26 cellular contexts compared by ENCODE assay signal in genomic region chr11:32821917-32822560, GRCh38. TPM values are rescaled to one million over a fixed set of nuclear protein-coding genes. Genes with fewer than 3 reads are reported as not detected.
DNase-seq lines count a peak whose midpoint lies in the region; ATAC-seq, FAIRE-seq and TF ChIP-seq lines count a peak whose summit lies in the region.
"Had no signal": no experiment of that assay in that cellular context is flagged by ENCODE, and none has a peak within 500 bp of the region (broad histone marks: within the 10 kb centered on the region; RNA-seq: fewer than 3 reads in every experiment).

No MANE protein-coding gene starts in this region.

- H3K4me2 ChIP-seq in GM12878 (ENCODE audit: control insufficient read depth, insufficient read depth) = peak overlapping the region; percentile 43
- H3K4me2 ChIP-seq: neural progenitor cell had no signal

- H3K27me3 Mint-ChIP-seq in activated CD8-positive, alpha-beta memory T cell treated with anti-CD3 and anti-CD28 coated beads, Interleukin-2, amount 10 ng/mL, durations not matched to agents 7 days and 5 days = peaks cover 9% of the 10 kb centered on the region

- no peak overlapping the region for H3K27ac Mint-ChIP-seq in activated CD8-positive, alpha-beta memory T cell treated with anti-CD3 and anti-CD28 coated beads, Interleukin-2, amount 10 ng/mL, durations not matched to agents 7 days and 5 days
- H3K27ac Mint-ChIP-seq: activated naive CD4-positive, alpha-beta T cell treated with anti-CD3 and anti-CD28 coated beads, Interleukin-2, amount 50 U/mL, for 72 hours; neural progenitor cell; T-cell had no signal

- no peaks in the 10 kb centered on the region for H3K4me1 ChIP-seq in GM12878 (ENCODE audit: control insufficient read depth, insufficient read depth, low read length)
- H3K4me1 ChIP-seq in mucosa of descending colon (ENCODE audit: low read depth) = no peaks in the 10 kb centered on the region
- H3K4me1 ChIP-seq: body of pancreas, neural progenitor cell had no signal

- peak in 1 of 2 experiments; percentile 47; a peak in 1 of 4 replicates for TF ChIP-seq EP300 in GM12878 (IDR thresholded peaks at IDR 0.05; ENCODE audit: borderline replicate concordance in 1 of 2, control insufficient read depth in 1 of 2, low read depth in 2 of 2, low read length in 2 of 2)

- no peak for TF ChIP-seq POLR2A in GM12878 (IDR thresholded peaks at IDR 0.05; ENCODE audit: low read depth, low read length)

- no peaks in the 10 kb centered on the region for H3K36me3 Mint-ChIP-seq in activated CD8-positive, alpha-beta memory T cell treated with anti-CD3 and anti-CD28 coated beads, Interleukin-2, amount 10 ng/mL, durations not matched to agents 7 days and 5 days
- H3K36me3 Mint-ChIP-seq: neural progenitor cell, T-cell had no signal

- RAD21 ChIA-PET in GM12878 (lab: Charles Lee; ENCODE audit: unreplicated experiment) = interaction anchor here (0.7 to 1.2 kb wide), 3 partner anchors 9 to 17 kb away, joined by 3 read pairs; no protein-coding TSS in a partner anchor

- SMC1A ChIA-PET in GM12878 (lab: Charles Lee; ENCODE audit: uncharacterized antibody, unreplicated experiment) = interaction anchor here (0.8 to 1.4 kb wide), 5 partner anchors 9 to 73 kb away, joined by 3 to 7 read pairs (median 4); no protein-coding TSS in a partner anchor

- H3K36me3 ChIP-seq in GM12878 (ENCODE audit: control insufficient read depth in 2 of 2, insufficient read depth in 2 of 2, low read length in 1 of 2) (no peaks in the 10 kb centered on the region), mucosa of descending colon (ENCODE audit: low read depth) (no peaks in the 10 kb centered on the region)
- H3K36me3 ChIP-seq: heart left ventricle, neural progenitor cell had no signal

- peak overlapping the region; percentile 84 for H2AFZ ChIP-seq in GM12878 (ENCODE audit: control insufficient read depth, low read depth, low read length)
- H2AFZ ChIP-seq: neural progenitor cell had no signal

- H3K9me3 ChIP-seq in GM12878 (replicated peaks; ENCODE audit: control insufficient read depth, insufficient read depth, low read length) (no peaks in the 10 kb centered on the region), mucosa of descending colon (no peaks in the 10 kb centered on the region)
- H3K9me3 ChIP-seq: body of pancreas had no signal

- H3K9ac ChIP-seq in GM12878 (ENCODE audit: control insufficient read depth, insufficient read depth, low read length) = no peak overlapping the region
- H3K9ac ChIP-seq: neural progenitor cell had no signal

- H3K9me3 Mint-ChIP-seq in activated CD8-positive, alpha-beta memory T cell treated with anti-CD3 and anti-CD28 coated beads, Interleukin-2, amount 10 ng/mL, durations not matched to agents 7 days and 5 days (ENCODE audit: low read depth) = no peaks in the 10 kb centered on the region
- H3K9me3 Mint-ChIP-seq: activated naive CD4-positive, alpha-beta T cell treated with anti-CD3 and anti-CD28 coated beads, Interleukin-2, amount 50 U/mL, for 72 hours; neural progenitor cell had no signal

- H3K27me3 ChIP-seq in GM12878 (replicated peaks in 1 of 2; ENCODE audit: control insufficient read depth in 2 of 2, insufficient read depth in 2 of 2, low read length in 1 of 2) = no peaks in the 10 kb centered on the region
- H3K27me3 ChIP-seq: body of pancreas, heart left ventricle, neural progenitor cell had no signal

- no peak for ATAC-seq in activated CD8-positive, alpha-beta memory T cell treated with anti-CD3 and anti-CD28 coated beads, Interleukin-2, amount 10 ng/mL, durations not matched to agents 7 days and 5 days
- ATAC-seq in GM19025 (IDR thresholded peaks at IDR 0.05; ENCODE audit: low read depth, unreplicated experiment) (peak; percentile 61), HG03108 (IDR thresholded peaks at IDR 0.05; ENCODE audit: unreplicated experiment) (peak; percentile 46), GM12878 (peak; percentile 74), mucosa of descending colon (no peak)
- ATAC-seq: body of pancreas, heart left ventricle, left lobe of liver, T-cell had no signal

- no peaks in the 10 kb centered on the region for H4K20me1 ChIP-seq in GM12878 (ENCODE audit: control insufficient read depth, insufficient read depth)

- BruUV-seq in GM12878 (replicated peaks; lab: Mats Ljungman, UMichigan) = no TSS peak

- H3K4me3 ChIP-seq in GM12878 (peak overlapping the region; percentile 18; the same call in 1 of the 2 replicates), mucosa of descending colon (no peak overlapping the region)
- H3K4me3 ChIP-seq: body of pancreas, heart left ventricle, neural progenitor cell had no signal

- TF ChIP-seq RAD21 in GM12878 (IDR thresholded peaks at IDR 0.05; ENCODE audit: insufficient read depth, low read depth, low read length) = no peak

- CTCF ChIA-PET in activated CD8-positive, alpha-beta memory T cell treated with anti-CD3 and anti-CD28 coated beads, Interleukin-2, amount 10 ng/mL, durations not matched to agents 7 days and 5 days (lab: Charles Lee) = no interaction called here
- CTCF ChIA-PET in GM12878 (lab: Yijun Ruan, JAX) = interaction anchor here (0.5 to 1.4 kb wide), 3 partner anchors 9 to 303 kb away, joined by 3 to 8 read pairs (median 4); no protein-coding TSS in a partner anchor

- TF ChIP-seq CTCF in GM12878 (IDR thresholded peaks at IDR 0.05 in 2 of 3, conservative IDR thresholded peaks at IDR 0.05 in 1 of 3; ENCODE audit: control insufficient read depth in 2 of 3, extremely low read depth in 1 of 3, insufficient read depth in 1 of 3, low read depth in 3 of 3, low read length in 3 of 3) (no peak), mucosa of descending colon (IDR thresholded peaks at IDR 0.05) (no peak)

- no peaks in the 10 kb centered on the region for H3K79me2 ChIP-seq in GM12878 (ENCODE audit: control insufficient read depth, insufficient read depth, low read length)

- no peak overlapping the region for H3K27ac ChIP-seq in GM12878 (ENCODE audit: control insufficient read depth, insufficient read depth)
- H3K27ac ChIP-seq: body of pancreas, neural progenitor cell had no signal

- peaks cover 8% of the 10 kb centered on the region for H3K4me1 Mint-ChIP-seq in activated CD8-positive, alpha-beta memory T cell treated with anti-CD3 and anti-CD28 coated beads, Interleukin-2, amount 10 ng/mL, durations not matched to agents 7 days and 5 days
- H3K4me1 Mint-ChIP-seq: neural progenitor cell had no signal

- POLR2A ChIA-PET in GM12878 (lab: Charles Lee) = interaction anchor here (0.6 to 1.0 kb wide), 2 partner anchors 9 kb away, joined by 4 to 5 read pairs; no protein-coding TSS in a partner anchor

- under 1% methylated on average over 5 of the region's 5 CpGs for WGBS in GM12878 (ENCODE audit: insufficient coverage, insufficient replicate concordance, low lambda C conversion rate, missing lambda C conversion rate)

- no peak for DNase-seq in activated CD8-positive, alpha-beta memory T cell treated with anti-CD3 and anti-CD28 coated beads, Interleukin-2, amount 10 ng/mL, durations not matched to agents 7 days and 5 days
- no peak for DNase-seq in activated CD8-positive, alpha-beta memory T cell treated with anti-CD3 and anti-CD28 coated beads, Interleukin-2, amount 50 U/mL, for 48 hours
- DNase-seq in GM12878 (ENCODE audit: low read depth, low spot score) (no peak), mucosa of descending colon (no peak), NCI-H2081 (lab: John Stamatoyannopoulos, UW) (no peak), 8988T (no peak)
- DNase-seq: activated CD4-positive, alpha-beta T cell treated with anti-CD3 and anti-CD28 coated beads, Interleukin-2, amount 50 U/mL, for 1 hour; body of pancreas; C1 segment of cervical spinal cord; GDM1; heart left ventricle; KG1; NCI-H1092; NCI-H2081 treated with DMSO at 0.1 percent for 48 hours; NCI-H524 treated with DMSO at 0.1 percent for 48 hours; SHP77; small intestine; stimulated activated CD4-positive, alpha-beta T cell treated with anti-CD3 and anti-CD28 coated beads, Interleukin-4, amount 100 ng/mL, for 24 hours; T-cell had no signal

- intact Hi-C loops in GM12878 (cut with micrococcal nuclease; ENCODE audit: unreplicated experiment) = no loop called here
- intact Hi-C loops in mucosa of descending colon (cut with DNase I, micrococcal nuclease) = no loop called here

- in situ Hi-C loops in GM12878 (cut with MboI) = no loop called here

- peak overlapping the region; percentile 16 for H3K4me3 Mint-ChIP-seq in activated CD8-positive, alpha-beta memory T cell treated with anti-CD3 and anti-CD28 coated beads, Interleukin-2, amount 10 ng/mL, durations not matched to agents 7 days and 5 days
- H3K4me3 Mint-ChIP-seq: neural progenitor cell, T-cell had no signal

- FAIRE-seq in GM12878 (lab: Jason Lieb, UNC) = peak; percentile 83

RNA-seq across cellular contexts. Expression of gene PRRG4, which starts 7.7 kb away (rescaled TPM):
- total RNA-seq in activated CD8-positive, alpha-beta memory T cell treated with anti-CD3 and anti-CD28 coated beads, Interleukin-2, amount 10 ng/mL, durations not matched to agents 7 days and 5 days = 1 to 10 TPM in 1 of 2 experiments, under 1 TPM in 1; 0.55 to 1.9 TPM
- 3.3 and 3.5 TPM in 2 replicates for total RNA-seq in GM12878 (2013; cell fraction: nucleolus; rRNA removed)
- total RNA-seq in GM12878 (2014; rRNA removed) (2.3 and 2.8 TPM in 2 replicates), GM12878 (2014; rRNA removed; fragmentation: Illumina TruSeq; extraction: Trizol) (2.5 and 2.6 TPM in 2 replicates), GM12878 (2021) (2.1 and 2.7 TPM in 2 replicates), mucosa of descending colon (10 to 100 TPM in 2 of 3 donors, 1 to 10 TPM in 1; 8.6 to 18.9 (median 15.1) TPM)
- 0.52 TPM for polyA plus RNA-seq in GM12878 (2011; ENCODE audit: low read depth)
- polyA plus RNA-seq in GM12878 (2011; rRNA removed) (4.9 and 6.2 TPM in 2 replicates), GM12878 (2014; fragmentation: Illumina TruSeq; extraction: Trizol) (2.5 and 3.2 TPM in 2 replicates), GM12878 (2014; fragmentation: Nextera tagmentation; extraction: Ambion mirVana) (1 to 10 TPM; 1.0 to 1.1 TPM), GM12878 (2014; rRNA removed) (1.5 and 1.7 TPM in 2 replicates), GM12878 (2016; fragmentation: Nextera tagmentation; extraction: Ambion mirVana) (under 1 TPM; 0.55 to 0.63 TPM)
- 2.4 and 2.7 TPM in 2 replicates for polyA plus RNA-seq in GM12878 (2011; cell fraction: cytosol; rRNA removed)
- 1.2 and 1.4 TPM in 2 replicates for polyA plus RNA-seq in GM12878 (2011; cell fraction: nucleus; rRNA removed)
- polyA plus RNA-seq in GM12878 (2012) = 0.81 and 0.88 TPM in 2 replicates
- 2.5 and 2.7 TPM in 2 replicates for polyA minus RNA-seq in GM12878 (2011; rRNA and poly(A)+ RNA removed)
- 1.1 and 2.2 TPM in 2 replicates for polyA minus RNA-seq in GM12878 (2011; cell fraction: cytosol; rRNA and poly(A)+ RNA removed)
- 0.73 and 1.6 TPM in 2 replicates for polyA minus RNA-seq in GM12878 (2011; cell fraction: nucleus; rRNA and poly(A)+ RNA removed)

RNA-seq across cellular contexts. Expression of gene CCDC73, which starts 27.6 kb away (rescaled TPM):
- under 1 TPM in 1 of 2 experiments, not detected in 1; 0.47 TPM for total RNA-seq in activated CD8-positive, alpha-beta memory T cell treated with anti-CD3 and anti-CD28 coated beads, Interleukin-2, amount 10 ng/mL, durations not matched to agents 7 days and 5 days
- 0.46 and 0.78 TPM in 2 replicates for total RNA-seq in GM12878 (2013; cell fraction: nucleolus; rRNA removed)
- total RNA-seq in GM12878 (2014; rRNA removed) (0.16 and 0.23 TPM in 2 replicates), GM12878 (2014; rRNA removed; fragmentation: Illumina TruSeq; extraction: Trizol) (0.27 and 0.78 TPM in 2 replicates), GM12878 (2021) (0.05 and 0.11 TPM in 2 replicates), mucosa of descending colon (not detected)
- polyA plus RNA-seq in GM12878 (2011; ENCODE audit: low read depth) = 0.08 TPM
- polyA plus RNA-seq in GM12878 (2011; rRNA removed) (0.16 and 0.32 TPM in 2 replicates), GM12878 (2014; fragmentation: Illumina TruSeq; extraction: Trizol) (0.10 TPM in 1 of 2 replicates, not detected in the other), GM12878 (2014; fragmentation: Nextera tagmentation; extraction: Ambion mirVana) (under 1 TPM; 0.11 to 0.57 TPM), GM12878 (2014; rRNA removed) (0.05 and 0.09 TPM in 2 replicates), GM12878 (2016; fragmentation: Nextera tagmentation; extraction: Ambion mirVana) (under 1 TPM; 0.05 to 0.20 TPM)
- polyA plus RNA-seq in GM12878 (2011; cell fraction: cytosol; rRNA removed) = 0.03 and 0.05 TPM in 2 replicates
- polyA plus RNA-seq in GM12878 (2011; cell fraction: nucleus; rRNA removed) = 0.12 and 0.18 TPM in 2 replicates
- 0.10 and 0.24 TPM in 2 replicates for polyA plus RNA-seq in GM12878 (2012)
- polyA minus RNA-seq in GM12878 (2011; rRNA and poly(A)+ RNA removed) = 0.07 and 0.10 TPM in 2 replicates
- polyA minus RNA-seq in GM12878 (2011; cell fraction: cytosol; rRNA and poly(A)+ RNA removed) = not detected in 2 replicates
- polyA minus RNA-seq in GM12878 (2011; cell fraction: nucleus; rRNA and poly(A)+ RNA removed) = 0.24 and 0.38 TPM in 2 replicates
- total RNA-seq: A673, heart left ventricle, pulmonary artery endothelial cell, T-cell had no signal

Comparison
In these comparisons a context has a peak if more than half of its experiments do, and no peak if none do; other contexts are left out.
1. ATAC-seq: peak in GM19025 (single experiment), HG03108 (single experiment) and GM12878 (single experiment); none in activated CD8-positive, alpha-beta memory T cell treated with anti-CD3 and anti-CD28 coated beads, Interleukin-2, amount 10 ng/mL, durations not matched to agents 7 days and 5 days (single experiment) and mucosa of descending colon (single experiment).